Comparison of ENCODE assay signal across 10 cellular contexts in the genomic region with DNA sequence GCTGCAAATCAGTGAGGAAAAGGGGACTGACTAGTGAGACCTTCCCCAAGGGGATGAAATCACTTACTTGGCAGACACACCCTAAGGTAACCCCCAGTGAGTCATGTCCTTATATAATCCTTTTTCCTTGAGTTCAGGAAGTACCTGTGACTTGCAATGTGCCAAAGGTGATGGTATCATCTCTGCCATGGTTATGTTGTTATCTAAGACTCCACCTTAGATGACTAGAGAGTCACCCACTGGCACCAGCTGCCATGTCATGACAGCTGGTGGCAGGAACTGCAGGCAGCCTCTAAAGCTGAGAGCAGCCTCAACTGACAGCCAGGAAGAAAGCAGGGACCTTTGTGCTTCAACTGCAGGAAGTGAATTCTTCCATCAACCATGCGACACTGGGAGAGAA. TPM values are rescaled to one million over a fixed set of nuclear protein-coding genes. Genes with fewer than 3 reads are reported as not detected.
DNase-seq lines count a peak whose midpoint lies in the region; ATAC-seq and TF ChIP-seq lines count a peak whose summit lies in the region.
"Had no signal": no experiment of that assay in that cellular context is flagged by ENCODE, and none has a peak within 500 bp of the region (broad histone marks: within the 10 kb centered on the region; RNA-seq: fewer than 3 reads in every experiment).

No MANE protein-coding gene starts in this region.

- no peak for TF ChIP-seq CTCF in CD4-positive, alpha-beta T cell (IDR thresholded peaks at IDR 0.05)
- no peak for TF ChIP-seq CTCF in endothelial cell (IDR thresholded peaks at IDR 0.05; ENCODE audit: unreplicated experiment)

- H3K9me3 ChIP-seq in CD4-positive, alpha-beta T cell (ENCODE audit: control insufficient read depth, low read length), result no peaks in the 10 kb centered on the region

- H3K27ac ChIP-seq in CD4-positive, alpha-beta T cell (ENCODE audit: low read depth, low read length), result peak overlapping the region; percentile 66

- peak in 7 of 10 experiments; percentile 42 to 73 (median 55) for DNase-seq in CD4-positive, alpha-beta T cell
- peak; percentile 86 for DNase-seq in Jurkat, Clone E6-1 (ENCODE audit: low read depth, low spot score)
- DNase-seq in activated CD4-positive, alpha-beta memory T cell treated with anti-CD3 and anti-CD28 coated beads for 36 hours, result peak; percentile 71
- peak; percentile 60 to 80 for DNase-seq in left colon
- DNase-seq in endothelial cell (ENCODE audit: low spot score), result no peak
- DNase-seq in NCI-H146 treated with DMSO at 0.1 percent for 48 hours (lab: John Stamatoyannopoulos, UW; ENCODE audit: unreplicated experiment), result no peak
- DNase-seq: EL, Kasumi-1 had no signal

- intact Hi-C loops in CD4-positive, alpha-beta T cell (cut with DNase I, micrococcal nuclease), result loop anchor here in 1 of 2 experiments (1.0 to 2.0 kb wide), 2 partner anchors 8 to 15 kb away; no protein-coding TSS in a partner anchor
- intact Hi-C loops in activated CD4-positive, alpha-beta memory T cell treated with anti-CD3 and anti-CD28 coated beads for 36 hours (cut with micrococcal nuclease), result loop anchor here (1.0 to 2.0 kb wide), 4 partner anchors 8 to 21 kb away; a partner anchor contains a TSS
- intact Hi-C loops in left colon (cut with DNase I, micrococcal nuclease), result no loop called here

- no peaks in the 10 kb centered on the region for H3K27me3 ChIP-seq in CD4-positive, alpha-beta T cell (ENCODE audit: control insufficient read depth, insufficient read depth, low read length)

- POLR2A ChIA-PET in CD4-positive, alpha-beta T cell (lab: Charles Lee), result interaction anchor here (0.6 to 2.1 kb wide), 8 partner anchors 17 to 127 kb away, joined by 3 to 6 read pairs (median 4); a partner anchor contains a TSS
- POLR2A ChIA-PET in activated CD4-positive, alpha-beta memory T cell treated with anti-CD3 and anti-CD28 coated beads for 36 hours (lab: Charles Lee), result interaction anchor here (0.6 to 1.6 kb wide), 3 partner anchors 9 to 21 kb away, joined by 3 to 12 read pairs (median 5); no protein-coding TSS in a partner anchor

- peaks cover 31% of the 10 kb centered on the region for H3K36me3 Mint-ChIP-seq in CD4-positive, alpha-beta T cell (ENCODE audit: low read depth)
- peaks cover 30% of the 10 kb centered on the region for H3K36me3 Mint-ChIP-seq in activated CD4-positive, alpha-beta memory T cell treated with anti-CD3 and anti-CD28 coated beads for 36 hours
- no peaks in the 10 kb centered on the region for H3K36me3 Mint-ChIP-seq in endothelial cell (ENCODE audit: low read depth, unreplicated experiment)

- H3K27me3 Mint-ChIP-seq in CD4-positive, alpha-beta T cell, result no peaks in the 10 kb centered on the region
- H3K27me3 Mint-ChIP-seq in activated CD4-positive, alpha-beta memory T cell treated with anti-CD3 and anti-CD28 coated beads for 36 hours, result no peaks in the 10 kb centered on the region
- H3K27me3 Mint-ChIP-seq in endothelial cell (ENCODE audit: unreplicated experiment), result peaks cover 1% of the 10 kb centered on the region

- H3K27ac Mint-ChIP-seq in CD4-positive, alpha-beta T cell, result peak overlapping the region; percentile 86
- H3K27ac Mint-ChIP-seq in activated CD4-positive, alpha-beta memory T cell treated with anti-CD3 and anti-CD28 coated beads for 36 hours, result peak overlapping the region; percentile 88
- H3K27ac Mint-ChIP-seq in endothelial cell (ENCODE audit: unreplicated experiment), result no peak overlapping the region

- H3K4me3 Mint-ChIP-seq in CD4-positive, alpha-beta T cell, result peak overlapping the region; percentile 77
- peak overlapping the region; percentile 10 for H3K4me3 Mint-ChIP-seq in activated CD4-positive, alpha-beta memory T cell treated with anti-CD3 and anti-CD28 coated beads for 36 hours
- H3K4me3 Mint-ChIP-seq in endothelial cell (ENCODE audit: unreplicated experiment), result no peak overlapping the region

- CTCF ChIA-PET in CD4-positive, alpha-beta T cell (lab: Charles Lee), result interaction anchor here (0.7 to 2.6 kb wide), 11 partner anchors 8 to 170 kb away, joined by 3 to 20 read pairs (median 4); a partner anchor contains a TSS
- CTCF ChIA-PET in activated CD4-positive, alpha-beta memory T cell treated with anti-CD3 and anti-CD28 coated beads for 36 hours (lab: Charles Lee), result interaction anchor here (1.0 to 3.8 kb wide), 4 partner anchors 38 to 74 kb away, joined by 3 to 28 read pairs (median 4); a partner anchor contains a TSS

- H3K4me3 ChIP-seq in Jurkat, Clone E6-1 (ENCODE audit: low read length), result peak overlapping the region; percentile 18; the same call in 1 of the 2 replicates

- no peaks in the 10 kb centered on the region for H3K9me3 Mint-ChIP-seq in CD4-positive, alpha-beta T cell
- no peaks in the 10 kb centered on the region for H3K9me3 Mint-ChIP-seq in activated CD4-positive, alpha-beta memory T cell treated with anti-CD3 and anti-CD28 coated beads for 36 hours
- H3K9me3 Mint-ChIP-seq in endothelial cell (ENCODE audit: unreplicated experiment), result no peaks in the 10 kb centered on the region

- H3K4me1 Mint-ChIP-seq in CD4-positive, alpha-beta T cell (ENCODE audit: low read depth), result peaks cover 65% of the 10 kb centered on the region
- H3K4me1 Mint-ChIP-seq in activated CD4-positive, alpha-beta memory T cell treated with anti-CD3 and anti-CD28 coated beads for 36 hours (ENCODE audit: low read depth), result peaks cover 58% of the 10 kb centered on the region
- peaks cover 3% of the 10 kb centered on the region for H3K4me1 Mint-ChIP-seq in endothelial cell (ENCODE audit: unreplicated experiment)

- ATAC-seq in CD4-positive, alpha-beta T cell (ENCODE audit: poor library complexity), result peak; percentile 87
- peak; percentile 93 for ATAC-seq in left colon
- no peak for ATAC-seq in HG02852 (IDR thresholded peaks at IDR 0.05; ENCODE audit: unreplicated experiment)
- no peak for ATAC-seq in GM21825 (IDR thresholded peaks at IDR 0.05; ENCODE audit: unreplicated experiment)

RNA-seq across cellular contexts. Expression of a gene that starts 12.5 kb away (rescaled TPM):
- total RNA-seq in CD4-positive, alpha-beta T cell, result 10 to 100 TPM; 50.1 to 51.8 TPM
- 11.5 TPM for polyA plus RNA-seq in Jurkat, Clone E6-1 (2012; ENCODE audit: insufficient read depth, insufficient read length)
- total RNA-seq in activated CD4-positive, alpha-beta memory T cell treated with anti-CD3 and anti-CD28 coated beads for 36 hours, result 10 to 100 TPM; 44.9 to 45.7 TPM
- total RNA-seq in left colon (1 to 10 TPM; 2.5 to 2.9 TPM), endothelial cell (ENCODE audit: unreplicated experiment) (0.82 TPM)

RNA-seq across cellular contexts. Expression of a gene that starts 22.0 kb away (rescaled TPM):
- total RNA-seq in CD4-positive, alpha-beta T cell, result 10 to 100 TPM; 85.9 to 93.7 TPM
- polyA plus RNA-seq in Jurkat, Clone E6-1 (2012; ENCODE audit: insufficient read depth, insufficient read length), result 15.5 TPM
- total RNA-seq in activated CD4-positive, alpha-beta memory T cell treated with anti-CD3 and anti-CD28 coated beads for 36 hours, result 10 to 100 TPM; 32.5 to 33.1 TPM
- 10 to 100 TPM; 18.4 to 20.9 TPM for total RNA-seq in left colon
- total RNA-seq in endothelial cell (ENCODE audit: unreplicated experiment), result 35.5 TPM

RNA-seq across cellular contexts. Expression of a gene that starts 37.4 kb away (rescaled TPM):
- 10 to 100 TPM; 89.6 to 97.0 TPM for total RNA-seq in CD4-positive, alpha-beta T cell
- polyA plus RNA-seq in Jurkat, Clone E6-1 (2012; ENCODE audit: insufficient read depth, insufficient read length), result 21.2 TPM
- total RNA-seq in activated CD4-positive, alpha-beta memory T cell treated with anti-CD3 and anti-CD28 coated beads for 36 hours, result 10 to 100 TPM; 78.6 to 79.4 TPM
- total RNA-seq in left colon, result 10 to 100 TPM; 29.5 to 34.4 TPM
- total RNA-seq in endothelial cell (ENCODE audit: unreplicated experiment), result 18.5 TPM

RNA-seq across cellular contexts. Expression of a gene that starts 57.5 kb away (rescaled TPM):
- total RNA-seq in CD4-positive, alpha-beta T cell, result 10 to 100 TPM; 84.8 to 87.6 TPM
- 52.1 TPM for polyA plus RNA-seq in Jurkat, Clone E6-1 (2012; ENCODE audit: insufficient read depth, insufficient read length)
- 10 to 100 TPM; 66.6 to 69.2 TPM for total RNA-seq in activated CD4-positive, alpha-beta memory T cell treated with anti-CD3 and anti-CD28 coated beads for 36 hours
- total RNA-seq in left colon (10 to 100 TPM; 57.0 to 65.1 TPM), endothelial cell (ENCODE audit: unreplicated experiment) (56.7 TPM)

Comparison
In these comparisons a context has a peak if more than half of its experiments do, and no peak if none do; other contexts are left out.
1. ATAC-seq: peak in CD4-positive, alpha-beta T cell (single experiment) and left colon (single experiment); none in HG02852 (single experiment) and GM21825 (single experiment).
2. DNase-seq: peak in CD4-positive, alpha-beta T cell (7 of 10), Jurkat, Clone E6-1 (single experiment), activated CD4-positive, alpha-beta memory T cell treated with anti-CD3 and anti-CD28 coated beads for 36 hours (single experiment) and left colon (2 of 2); none in endothelial cell (single experiment) and NCI-H146 treated with DMSO at 0.1 percent for 48 hours (single experiment).
3. RNA of a gene that starts 12.5 kb away (total RNA-seq): 50.1 to 51.8 TPM in CD4-positive, alpha-beta T cell and 44.9 to 45.7 TPM in activated CD4-positive, alpha-beta memory T cell treated with anti-CD3 and anti-CD28 coated beads for 36 hours; 2.5 to 2.9 TPM in left colon and 0.82 TPM in endothelial cell (single experiment); every median in the first group is over 10 times any median in the second.